30 cellular contexts compared by ENCODE assay signal in the genomic region with DNA sequence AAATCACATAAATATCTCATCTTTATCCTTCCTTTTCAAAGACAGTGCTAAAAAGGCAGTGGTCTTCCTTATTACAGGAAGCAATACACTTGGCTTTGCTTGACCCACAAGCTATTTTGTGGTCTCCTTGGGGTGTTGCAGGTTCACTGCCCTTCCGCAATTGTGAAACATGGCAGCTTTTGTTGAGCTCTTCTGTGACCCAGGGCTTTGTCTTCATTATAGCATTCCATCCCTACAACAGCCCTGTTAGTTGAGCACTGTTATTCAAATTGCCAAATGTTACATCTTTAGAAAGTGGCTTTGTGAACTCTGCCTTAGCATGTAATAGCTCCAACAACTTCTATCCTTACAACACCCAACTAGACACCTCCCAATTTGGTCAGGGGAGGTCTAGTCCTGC.
"Had no signal": no experiment of that assay in that cellular context is flagged by ENCODE, and none has a peak within 500 bp of the region (broad histone marks: within the 10 kb centered on the region; RNA-seq: fewer than 3 reads in every experiment).

No MANE protein-coding gene starts in this region.

- DNase-seq: activated CD4-positive, alpha-beta memory T cell treated with anti-CD3 and anti-CD28 coated beads for 36 hours; activated CD4-positive, alpha-beta T cell treated with anti-CD3 and anti-CD28 coated beads for 4 hours; activated CD4-positive, alpha-beta T cell treated with anti-CD3 and anti-CD28 coated beads, Interleukin-2, amount 50 U/mL, for 1 hour; activated CD4-positive, CD25-positive, alpha-beta regulatory T cell treated with anti-CD3 and anti-CD28 coated beads, Interleukin-2, amount 50 U/mL, for 72 hours; activated CD8-positive, alpha-beta memory T cell treated with anti-CD3 and anti-CD28 coated beads for 24 hours; activated CD8-positive, alpha-beta memory T cell treated with anti-CD3 and anti-CD28 coated beads, Interleukin-2, amount 10 ng/mL, durations not matched to agents 7 days and 5 days; activated CD8-positive, alpha-beta memory T cell treated with anti-CD3 and anti-CD28 coated beads, Interleukin-2, amount 50 U/mL, for 48 hours; activated effector memory CD4-positive, alpha-beta T cell treated with Interleukin-2 at 50 U/mL for 16 hours; activated naive CD4-positive, alpha-beta T cell treated with anti-CD3 and anti-CD28 coated beads, Interleukin-2, amount 10 ng/mL, durations not matched to agents 7 days and 5 days; activated naive CD8-positive, alpha-beta T cell treated with anti-CD3 and anti-CD28 coated beads, Interleukin-2, amount 50 U/mL, for 24 hours; activated T-cell treated with anti-CD3 and anti-CD28 coated beads, Interleukin-2, amount 50 U/mL, for 48 hours; anterior cingulate cortex; caudate nucleus; cerebellar nuclear complex; Karpas-422; NCI-H1048; NCI-H1105 treated with DMSO at 0.1 percent for 48 hours; NCI-H1436; NCI-H1694; NCI-H2081 treated with DMSO at 0.1 percent for 48 hours; NCI-H345; NCI-H524 treated with DMSO at 0.1 percent for 48 hours; PC-9; SIG-M5; SW 1271; T-helper 1 cell; T-helper 2 cell; T-helper 9 cell had no signal

- H3K4me3 ChIP-seq: PC-9 had no signal

- ATAC-seq: activated CD8-positive, alpha-beta memory T cell treated with anti-CD3 and anti-CD28 coated beads, Interleukin-2, amount 10 ng/mL, durations not matched to agents 7 days and 5 days; activated naive CD8-positive, alpha-beta T cell treated with anti-CD3 and anti-CD28 coated beads, Interleukin-2, amount 50 U/mL, for 24 hours; Right ventricle myocardium inferior had no signal

- H3K27ac ChIP-seq: PC-9, RWPE1 had no signal
